ENCODE assay signal across 10 cellular contexts in the genomic region with DNA sequence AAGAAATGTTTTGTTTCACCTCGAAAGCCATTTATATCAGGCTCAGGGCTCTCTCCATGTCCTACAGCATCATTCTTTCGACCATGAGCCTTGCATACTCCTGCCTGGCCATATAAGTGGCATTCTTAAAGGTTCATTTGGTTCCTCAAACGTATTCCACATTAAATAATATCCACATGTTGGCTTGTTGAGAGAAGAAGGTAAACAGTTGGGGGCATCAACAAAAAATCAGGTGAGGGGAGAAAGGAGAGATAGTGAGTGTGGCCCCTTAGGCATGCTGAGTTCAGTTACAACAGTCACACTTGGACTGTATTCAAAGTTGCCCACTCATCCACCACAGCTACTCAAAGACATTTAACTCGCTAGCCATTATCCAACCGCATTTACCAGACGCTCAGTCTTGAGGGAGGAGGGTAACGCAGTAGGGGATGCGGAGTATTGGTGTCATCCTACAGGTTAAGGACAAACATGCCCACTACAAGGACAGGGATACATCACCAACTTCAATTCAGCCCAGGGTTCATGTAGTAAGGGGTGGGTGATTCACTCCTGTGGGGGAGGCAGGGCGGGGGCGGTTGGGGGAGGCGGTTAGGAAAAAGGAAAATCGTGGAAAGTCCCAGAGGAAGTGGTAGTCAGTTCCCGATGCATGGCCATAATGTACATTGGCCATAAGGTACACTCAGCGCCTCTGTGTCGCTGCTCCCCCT. TPM values are rescaled to one million over a fixed set of nuclear protein-coding genes. Genes with fewer than 3 reads are reported as not detected.
DNase-seq lines count a peak whose midpoint lies in the region; ATAC-seq and TF ChIP-seq lines count a peak whose summit lies in the region.
"Had no signal": no experiment of that assay in that cellular context is flagged by ENCODE, and none has a peak within 500 bp of the region (broad histone marks: within the 10 kb centered on the region; RNA-seq: fewer than 3 reads in every experiment).

No MANE protein-coding gene starts in this region.

- peaks cover 0 to 4% (median 0%) of the 10 kb centered on the region in 3 donors for H3K27me3 ChIP-seq in stomach

- no peak for TF ChIP-seq EP300 in stomach (IDR thresholded peaks at IDR 0.05)

- H3K4me1 Mint-ChIP-seq in WTC11: peaks cover 46% of the 10 kb centered on the region

- peaks cover 5 to 30% (median 25%) of the 10 kb centered on the region in 4 donors for H3K4me1 ChIP-seq in stomach

- H3K27me3 Mint-ChIP-seq in WTC11 (ENCODE audit: low read depth): peaks cover 12% of the 10 kb centered on the region

- H3K36me3 Mint-ChIP-seq in WTC11: peaks cover 9% of the 10 kb centered on the region
- H3K36me3 Mint-ChIP-seq: CD4-positive, CD25-positive, alpha-beta regulatory T cell had no signal

- CTCF ChIA-PET in WTC11 (lab: Charles Lee): interaction anchor here (0.5 to 4.8 kb wide), 19 partner anchors 8 to 169 kb away, joined by 3 to 90 read pairs (median 16); partner anchors contain the start of gene PHGDH

- peak overlapping the region; percentile 97 for H3K4me3 ChIP-seq in iPS-18c (ENCODE audit: insufficient read depth, low read depth, low read length)
- peak overlapping the region; percentile 75 to 90 (median 80) for H3K4me3 ChIP-seq in stomach

- peaks cover 9% of the 10 kb centered on the region for H3K9me3 Mint-ChIP-seq in WTC11

- H3K27ac ChIP-seq in stomach: peak overlapping the region in 3 of 5 donors; percentile 87 to 93 (median 88)

- no peak for TF ChIP-seq POLR2A in stomach (IDR thresholded peaks at IDR 0.05)

- peak overlapping the region; percentile 69 for H3K27ac Mint-ChIP-seq in WTC11
- H3K27ac Mint-ChIP-seq: CD4-positive, CD25-positive, alpha-beta regulatory T cell had no signal

- WGBS in stomach, 5 donors: 44 to 58% (median 47%) methylated on average over 13 to 15 of the region's 15 CpGs

- peak overlapping the region; percentile 91 for H3K4me3 Mint-ChIP-seq in WTC11

- H3K36me3 ChIP-seq in stomach: no peaks in the 10 kb centered on the region

- TF ChIP-seq CTCF in WTC11 (IDR thresholded peaks at IDR 0.05): no peak
- TF ChIP-seq CTCF in stomach (IDR thresholded peaks at IDR 0.05): no peak

- peak; percentile 30 for DNase-seq in NCI-H82 (lab: John Stamatoyannopoulos, UW)
- no peak for DNase-seq in NCI-H82 treated with DMSO at 0.1 percent for 48 hours (lab: John Stamatoyannopoulos, UW; ENCODE audit: unreplicated experiment)
- DNase-seq in WTC11 (ENCODE audit: low spot score): no peak
- DNase-seq in stomach: no peak
- no peak for DNase-seq in stimulated activated CD4-positive, alpha-beta T cell treated with anti-CD3 and anti-CD28 coated beads, Interleukin-2, amount 100 ng/mL, for 48 hours
- DNase-seq: CD4-positive, CD25-positive, alpha-beta regulatory T cell; stimulated activated CD4-positive, alpha-beta T cell treated with anti-CD3 and anti-CD28 coated beads, Interleukin-12 subunit alpha, Interleukin-12 subunit beta, amount 100 ng/mL, for 4 hours had no signal

- POLR2A ChIA-PET in WTC11 (lab: Charles Lee): interaction anchor here (0.7 to 3.7 kb wide), 12 partner anchors 8 to 68 kb away, joined by 3 to 44 read pairs (median 7); partner anchors contain the start of gene PHGDH

- intact Hi-C loops in stomach (cut with DNase I; ENCODE audit: low total_unique reads): no loop called here

- no peak for ATAC-seq in WTC11
- no peak for ATAC-seq in GM21825 (IDR thresholded peaks at IDR 0.05; ENCODE audit: unreplicated experiment)
- no peak for ATAC-seq in HG03045 (IDR thresholded peaks at IDR 0.05; ENCODE audit: unreplicated experiment)

- H3K9me3 ChIP-seq in iPS-18c (ENCODE audit: control insufficient read depth, insufficient read depth, low read length): no peaks in the 10 kb centered on the region
- no peaks in the 10 kb centered on the region for H3K9me3 ChIP-seq in stomach

TF ChIP-seq in WTC11, 78 proteins besides CTCF, POLR2A, EP300 and RAD21:
- no peak for TF ChIP-seq ZNF396 (CRISPR knock-in tag; IDR thresholded peaks at IDR 0.05; ENCODE audit: borderline replicate concordance)
- no peak for TF ChIP-seq JAZF1 (CRISPR knock-in tag; IDR thresholded peaks at IDR 0.05)
- no peak for TF ChIP-seq MYBL2 (CRISPR knock-in tag; IDR thresholded peaks at IDR 0.05)
- no peak for TF ChIP-seq ZNF138 (CRISPR knock-in tag; conservative IDR thresholded peaks at IDR 0.05)
- TF ChIP-seq HMGXB4 (CRISPR knock-in tag; IDR thresholded peaks at IDR 0.05): no peak
- TF ChIP-seq ZNF423 (CRISPR knock-in tag; IDR thresholded peaks at IDR 0.05): no peak

RNA-seq across cellular contexts. Expression of gene ZNF697, which starts 1.4 kb away (rescaled TPM):
- total RNA-seq in WTC11 (2021): 13.9 to 18.0 TPM (median 14.2 TPM) in 3 replicates
- 10 to 100 TPM in 2 of 5 donors, 1 to 10 TPM in 3; 1.2 to 11.9 (median 9.5) TPM for total RNA-seq in stomach
- polyA plus RNA-seq in stomach: 1 to 10 TPM in 2 of 3 donors, under 1 TPM in 1; 0.78 to 2.1 (median 2.0) TPM
- total RNA-seq: CD4-positive, CD25-positive, alpha-beta regulatory T cell had no signal
- polyA plus RNA-seq: CD4-positive, CD25-positive, alpha-beta regulatory T cell had no signal
